ENCODE assay signal across 34 cellular contexts in genomic region chr19:8109455-8109854, GRCh38. TPM values are rescaled to one million over a fixed set of nuclear protein-coding genes. Genes with fewer than 3 reads are reported as not detected.
"Had no signal": no experiment of that assay in that cellular context is flagged by ENCODE, and none has a peak within 500 bp of the region (broad histone marks: within the 10 kb centered on the region; RNA-seq: fewer than 3 reads in every experiment).

No MANE protein-coding gene starts in this region.

- H3K36me3 ChIP-seq: adrenal gland, esophagus muscularis mucosa, gastrocnemius medialis had no signal

- H3K4me3 Mint-ChIP-seq: activated B cell treated with CpG ODN at 0.5 μM for 24 hours; activated CD4-positive, alpha-beta memory T cell treated with anti-CD3 and anti-CD28 coated beads, Interleukin-2, amount 10 ng/mL, durations not matched to agents 7 days and 5 days; activated CD4-positive, alpha-beta T cell treated with anti-CD3 and anti-CD28 coated beads, Interleukin-2, amount 10 ng/mL, durations not matched to agents 7 days and 5 days; activated naive CD4-positive, alpha-beta T cell treated with anti-CD3 and anti-CD28 coated beads, Interleukin-2, amount 50 U/mL, for 24 hours; activated naive CD8-positive, alpha-beta T cell treated with anti-CD3 and anti-CD28 coated beads for 36 hours; activated naive CD8-positive, alpha-beta T cell treated with anti-CD3 and anti-CD28 coated beads, Interleukin-2, amount 50 U/mL, for 24 hours; activated T-cell treated with anti-CD3 and anti-CD28 coated beads, Interleukin-2, amount 50 U/mL, for 24 hours; activated T-cell treated with anti-CD3 and anti-CD28 coated beads, Interleukin-2, amount 50 U/mL, for 72 hours; effector memory CD8-positive, alpha-beta T cell; T-helper 17 cell; T-helper 2 cell treated with Interferon-gamma antibody and Interleukin-4, amounts not matched to agents 5 μg/mL and 100 μg/mL, for 36 hours had no signal

- H3K27me3 ChIP-seq: adrenal gland, body of pancreas, foreskin keratinocyte, gastrocnemius medialis had no signal

- H3K9me3 ChIP-seq: adrenal gland, body of pancreas, esophagus muscularis mucosa, gastrocnemius medialis had no signal

- H3K4me1 Mint-ChIP-seq: activated B cell treated with CpG ODN at 0.5 μM for 24 hours; activated CD4-positive, alpha-beta memory T cell treated with anti-CD3 and anti-CD28 coated beads, Interleukin-2, amount 10 ng/mL, durations not matched to agents 7 days and 5 days; activated CD4-positive, alpha-beta T cell treated with anti-CD3 and anti-CD28 coated beads, Interleukin-2, amount 10 ng/mL, durations not matched to agents 7 days and 5 days; activated naive CD4-positive, alpha-beta T cell treated with anti-CD3 and anti-CD28 coated beads, Interleukin-2, amount 50 U/mL, for 24 hours; activated naive CD8-positive, alpha-beta T cell treated with anti-CD3 and anti-CD28 coated beads for 36 hours; activated naive CD8-positive, alpha-beta T cell treated with anti-CD3 and anti-CD28 coated beads, Interleukin-2, amount 50 U/mL, for 24 hours had no signal

- H3K27ac ChIP-seq: adrenal gland, body of pancreas, esophagus muscularis mucosa, foreskin keratinocyte, gastrocnemius medialis, WERI-Rb-1 had no signal

- H3K9me3 Mint-ChIP-seq: activated B cell treated with CpG ODN at 0.5 μM for 24 hours; activated CD4-positive, alpha-beta memory T cell treated with anti-CD3 and anti-CD28 coated beads, Interleukin-2, amount 10 ng/mL, durations not matched to agents 7 days and 5 days; activated CD4-positive, alpha-beta T cell treated with anti-CD3 and anti-CD28 coated beads, Interleukin-2, amount 10 ng/mL, durations not matched to agents 7 days and 5 days; activated naive CD4-positive, alpha-beta T cell treated with anti-CD3 and anti-CD28 coated beads, Interleukin-2, amount 50 U/mL, for 24 hours; activated naive CD8-positive, alpha-beta T cell treated with anti-CD3 and anti-CD28 coated beads for 36 hours; activated naive CD8-positive, alpha-beta T cell treated with anti-CD3 and anti-CD28 coated beads, Interleukin-2, amount 50 U/mL, for 24 hours; activated T-cell treated with anti-CD3 and anti-CD28 coated beads, Interleukin-2, amount 50 U/mL, for 24 hours; activated T-cell treated with anti-CD3 and anti-CD28 coated beads, Interleukin-2, amount 50 U/mL, for 72 hours; effector memory CD8-positive, alpha-beta T cell; T-helper 2 cell treated with Interferon-gamma antibody and Interleukin-4, amounts not matched to agents 5 μg/mL and 100 μg/mL, for 36 hours had no signal

- H3K27me3 Mint-ChIP-seq: T-helper 17 cell had no signal

- ATAC-seq: activated naive CD8-positive, alpha-beta T cell treated with anti-CD3 and anti-CD28 coated beads, Interleukin-2, amount 50 U/mL, for 24 hours; activated T-cell treated with anti-CD3 and anti-CD28 coated beads, Interleukin-2, amount 50 U/mL, for 72 hours; body of pancreas; effector memory CD8-positive, alpha-beta T cell; foreskin keratinocyte; gastrocnemius medialis; T-helper 17 cell had no signal

- DNase-seq: activated B cell treated with CpG ODN at 0.5 μM for 24 hours; activated CD4-positive, alpha-beta memory T cell treated with anti-CD3 and anti-CD28 coated beads, Interleukin-2, amount 10 ng/mL, durations not matched to agents 7 days and 5 days; activated CD4-positive, alpha-beta T cell treated with anti-CD3 and anti-CD28 coated beads for 4 hours; activated CD4-positive, alpha-beta T cell treated with anti-CD3 and anti-CD28 coated beads, Interleukin-2, amount 10 ng/mL, durations not matched to agents 7 days and 5 days; activated CD4-positive, alpha-beta T cell treated with anti-CD3 and anti-CD28 coated beads, Interleukin-2, amount 50 U/mL, for 4 hours; activated CD4-positive, CD25-positive, alpha-beta regulatory T cell treated with anti-CD3 and anti-CD28 coated beads, Interleukin-2, amount 50 U/mL, for 72 hours; activated CD8-positive, alpha-beta memory T cell treated with anti-CD3 and anti-CD28 coated beads, Interleukin-2, amount 50 U/mL, for 48 hours; activated gamma-delta T cell; activated naive CD4-positive, alpha-beta T cell; activated naive CD8-positive, alpha-beta T cell treated with anti-CD3 and anti-CD28 coated beads for 36 hours; activated naive CD8-positive, alpha-beta T cell treated with anti-CD3 and anti-CD28 coated beads, Interleukin-2, amount 50 U/mL, for 24 hours; activated T-cell treated with anti-CD3 and anti-CD28 coated beads for 4 hours; activated T-cell treated with anti-CD3 and anti-CD28 coated beads, Interleukin-2, amount 50 U/mL, for 24 hours; activated T-cell treated with anti-CD3 and anti-CD28 coated beads, Interleukin-2, amount 50 U/mL, for 72 hours; adrenal gland; amygdala; body of pancreas; cortex of kidney; dermis blood vessel endothelial cell; effector CD4-positive, alpha-beta T cell; effector memory CD8-positive, alpha-beta T cell; erythroblast; foreskin keratinocyte; gastrocnemius medialis; glutamatergic neuron; T-helper 1 cell; T-helper 17 cell; T1000; WERI-Rb-1 had no signal

- H3K36me3 Mint-ChIP-seq: activated naive CD4-positive, alpha-beta T cell treated with anti-CD3 and anti-CD28 coated beads, Interleukin-2, amount 50 U/mL, for 24 hours; activated naive CD8-positive, alpha-beta T cell treated with anti-CD3 and anti-CD28 coated beads for 36 hours had no signal

- H3K4me1 ChIP-seq: adrenal gland, body of pancreas, esophagus muscularis mucosa, foreskin keratinocyte, gastrocnemius medialis had no signal

- H3K27ac Mint-ChIP-seq: activated B cell treated with CpG ODN at 0.5 μM for 24 hours; activated CD4-positive, alpha-beta memory T cell treated with anti-CD3 and anti-CD28 coated beads, Interleukin-2, amount 10 ng/mL, durations not matched to agents 7 days and 5 days; activated CD4-positive, alpha-beta T cell treated with anti-CD3 and anti-CD28 coated beads, Interleukin-2, amount 10 ng/mL, durations not matched to agents 7 days and 5 days; activated naive CD4-positive, alpha-beta T cell treated with anti-CD3 and anti-CD28 coated beads, Interleukin-2, amount 50 U/mL, for 24 hours; activated naive CD8-positive, alpha-beta T cell treated with anti-CD3 and anti-CD28 coated beads for 36 hours; activated naive CD8-positive, alpha-beta T cell treated with anti-CD3 and anti-CD28 coated beads, Interleukin-2, amount 50 U/mL, for 24 hours; activated T-cell treated with anti-CD3 and anti-CD28 coated beads, Interleukin-2, amount 50 U/mL, for 24 hours; activated T-cell treated with anti-CD3 and anti-CD28 coated beads, Interleukin-2, amount 50 U/mL, for 72 hours; effector memory CD8-positive, alpha-beta T cell; T-helper 17 cell; T-helper 2 cell treated with Interferon-gamma antibody and Interleukin-4, amounts not matched to agents 5 μg/mL and 100 μg/mL, for 36 hours had no signal

- H3K4me3 ChIP-seq: adrenal gland, body of pancreas, esophagus muscularis mucosa, gastrocnemius medialis had no signal

RNA-seq across cellular contexts. Expression of gene FBN3, which starts 39.9 kb away (rescaled TPM):
- total RNA-seq: activated B cell treated with CpG ODN at 0.5 μM for 24 hours; activated CD4-positive, alpha-beta memory T cell treated with anti-CD3 and anti-CD28 coated beads, Interleukin-2, amount 10 ng/mL, durations not matched to agents 7 days and 5 days; activated CD4-positive, alpha-beta T cell treated with anti-CD3 and anti-CD28 coated beads, Interleukin-2, amount 10 ng/mL, durations not matched to agents 7 days and 5 days; activated naive CD8-positive, alpha-beta T cell treated with anti-CD3 and anti-CD28 coated beads for 36 hours; activated T-cell treated with anti-CD3 and anti-CD28 coated beads, Interleukin-2, amount 50 U/mL, for 72 hours; aorta; dermis blood vessel endothelial cell; foreskin keratinocyte; T-helper 17 cell had no signal

RNA-seq across cellular contexts. Expression of gene CCL25, which starts 56.9 kb away (rescaled TPM):
- total RNA-seq: activated B cell treated with CpG ODN at 0.5 μM for 24 hours; activated CD4-positive, alpha-beta memory T cell treated with anti-CD3 and anti-CD28 coated beads, Interleukin-2, amount 10 ng/mL, durations not matched to agents 7 days and 5 days; aorta; body of pancreas; chondrocyte; dermis blood vessel endothelial cell; esophagus muscularis mucosa; foreskin keratinocyte; gastrocnemius medialis; T-helper 17 cell had no signal
